Comparison of ENCODE assay signal across 8 cellular contexts in the genomic region with DNA sequence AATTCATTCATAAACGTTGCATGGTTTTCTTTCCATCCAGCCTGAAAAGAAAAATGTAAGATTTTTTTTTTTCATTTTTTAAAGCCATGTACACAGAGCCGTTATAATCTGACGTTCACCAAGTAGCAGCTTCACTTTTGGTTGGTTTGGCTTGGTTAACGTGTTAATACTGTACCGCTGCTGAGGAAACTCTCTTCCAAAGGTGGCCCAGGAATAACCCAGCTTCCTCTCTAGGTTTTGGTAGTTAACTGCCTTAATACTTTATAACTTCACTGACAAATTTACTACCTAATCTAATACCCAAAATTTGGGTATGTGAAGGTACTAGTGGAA. TPM values are rescaled to one million over a fixed set of nuclear protein-coding genes. Genes with fewer than 3 reads are reported as not detected.
DNase-seq lines count a peak whose midpoint lies in the region; ATAC-seq and TF ChIP-seq lines count a peak whose summit lies in the region.

No MANE protein-coding gene starts in this region.

- peak overlapping the region; percentile 94 for H3K27ac Mint-ChIP-seq in activated naive CD4-positive, alpha-beta T cell treated with anti-CD3 and anti-CD28 coated beads, Interleukin-2, amount 50 U/mL, for 24 hours
- H3K27ac Mint-ChIP-seq in brain, result peak overlapping the region; percentile 62 to 99 (median 97)
- H3K27ac Mint-ChIP-seq in type B pancreatic cell, result peak overlapping the region; percentile 85

- no peaks in the 10 kb centered on the region for H3K27me3 Mint-ChIP-seq in activated naive CD4-positive, alpha-beta T cell treated with anti-CD3 and anti-CD28 coated beads, Interleukin-2, amount 50 U/mL, for 24 hours
- peaks cover 8% of the 10 kb centered on the region for H3K27me3 Mint-ChIP-seq in brain
- peaks cover 4% of the 10 kb centered on the region for H3K27me3 Mint-ChIP-seq in type B pancreatic cell

- no peak for DNase-seq in activated naive CD4-positive, alpha-beta T cell treated with anti-CD3 and anti-CD28 coated beads, Interleukin-2, amount 50 U/mL, for 16 hours
- DNase-seq in medulla oblongata (ENCODE audit: extremely low spot score), result peak; percentile 58
- no peak for DNase-seq in type B pancreatic cell (ENCODE audit: extremely low spot score, unreplicated experiment)
- no peak for DNase-seq in NCI-H146 treated with DMSO at 0.1 percent for 48 hours (lab: John Stamatoyannopoulos, UW; ENCODE audit: unreplicated experiment)
- no peak for DNase-seq in NCI-H2196 treated with DMSO at 0.1 percent for 48 hours (lab: John Stamatoyannopoulos, UW; ENCODE audit: unreplicated experiment)

- TF ChIP-seq CTCF in brain (conservative IDR thresholded peaks at IDR 0.05) (no peak), type B pancreatic cell (conservative IDR thresholded peaks at IDR 0.05) (no peak)

- H3K4me3 Mint-ChIP-seq in activated naive CD4-positive, alpha-beta T cell treated with anti-CD3 and anti-CD28 coated beads, Interleukin-2, amount 50 U/mL, for 24 hours, result peak overlapping the region; percentile 94
- H3K4me3 Mint-ChIP-seq in brain (peak overlapping the region; percentile 89 to 94 (median 91)), type B pancreatic cell (peak overlapping the region; percentile 92)

- no peak for ATAC-seq in HG02642 (IDR thresholded peaks at IDR 0.05; ENCODE audit: poor library complexity, unreplicated experiment)

- peaks cover 55% of the 10 kb centered on the region for H3K4me1 Mint-ChIP-seq in activated naive CD4-positive, alpha-beta T cell treated with anti-CD3 and anti-CD28 coated beads, Interleukin-2, amount 50 U/mL, for 24 hours
- H3K4me1 Mint-ChIP-seq in brain (peaks cover 49% of the 10 kb centered on the region), type B pancreatic cell (ENCODE audit: unreplicated experiment) (peaks cover 15% of the 10 kb centered on the region)

- peaks cover 11% of the 10 kb centered on the region for H3K36me3 Mint-ChIP-seq in activated naive CD4-positive, alpha-beta T cell treated with anti-CD3 and anti-CD28 coated beads, Interleukin-2, amount 50 U/mL, for 24 hours
- H3K36me3 Mint-ChIP-seq in brain, result peaks cover 37% of the 10 kb centered on the region
- peaks cover 36% of the 10 kb centered on the region for H3K36me3 Mint-ChIP-seq in type B pancreatic cell

- no peaks in the 10 kb centered on the region for H3K9me3 Mint-ChIP-seq in activated naive CD4-positive, alpha-beta T cell treated with anti-CD3 and anti-CD28 coated beads, Interleukin-2, amount 50 U/mL, for 24 hours
- H3K9me3 Mint-ChIP-seq in brain (peaks cover 2 to 5% (median 3%) of the 10 kb centered on the region in 5 experiments), type B pancreatic cell (no peaks in the 10 kb centered on the region)

RNA-seq across cellular contexts. Expression of gene INTS6, which starts 1.7 kb away (rescaled TPM):
- polyA plus RNA-seq in brain (ENCODE audit: insufficient read depth, low read depth, low replicate concordance), result 4.4 TPM
- 34.6 and 44.7 TPM in 2 replicates for total RNA-seq in type B pancreatic cell (ENCODE audit: low replicate concordance)
